Comparison of ENCODE assay signal across 2 cellular contexts in genomic region chr12:21656931-21657335, GRCh38.
A peak's percentile ranks its signal among the peaks of the same experiment; 100 is the strongest.
TF ChIP-seq lines count a peak whose summit lies in the region.

No MANE protein-coding gene starts in this region.

TF ChIP-seq in SK-N-SH, 30 proteins besides CTCF, POLR2A, EP300 and RAD21:
- no peak for TF ChIP-seq CHD2 (IDR thresholded peaks at IDR 0.05; ENCODE audit: low read length, partially characterized antibody)
- no peak for TF ChIP-seq TCF12 (IDR thresholded peaks at IDR 0.05)
- TF ChIP-seq ZBTB33 (IDR thresholded peaks at IDR 0.05; ENCODE audit: borderline replicate concordance, low read depth) = no peak
- TF ChIP-seq IRF3 (IDR thresholded peaks at IDR 0.05; ENCODE audit: low read depth, low read length) = no peak
- TF ChIP-seq TAF1 (IDR thresholded peaks at IDR 0.05; ENCODE audit: borderline replicate concordance, low read depth, low read length) = no peak
- TF ChIP-seq SMC3 (IDR thresholded peaks at IDR 0.05; ENCODE audit: low read depth, low read length) = no peak
- no peak for TF ChIP-seq RFX5 (IDR thresholded peaks at IDR 0.05; ENCODE audit: low read length)
- no peak for TF ChIP-seq USF2 (IDR thresholded peaks at IDR 0.05; ENCODE audit: borderline replicate concordance, low read depth, low read length)
- TF ChIP-seq USF1 (IDR thresholded peaks at IDR 0.05; ENCODE audit: borderline replicate concordance, low read depth) = no peak
- no peak for TF ChIP-seq JUND (IDR thresholded peaks at IDR 0.05)
- TF ChIP-seq RXRA (IDR thresholded peaks at IDR 0.05; ENCODE audit: borderline replicate concordance, low read depth) = no peak
- TF ChIP-seq PBX3 (IDR thresholded peaks at IDR 0.05) = no peak
- no peak for TF ChIP-seq GABPA (IDR thresholded peaks at IDR 0.05; ENCODE audit: low read depth)
- TF ChIP-seq YY1 (IDR thresholded peaks at IDR 0.05; ENCODE audit: low read depth) = no peak
- no peak for TF ChIP-seq FOXJ3 (CRISPR knock-in tag; IDR thresholded peaks at IDR 0.05)
- no peak for TF ChIP-seq EZH2phosphoT487 (IDR thresholded peaks at IDR 0.05; ENCODE audit: borderline replicate concordance, low read depth)
- no peak for TF ChIP-seq MAX (IDR thresholded peaks at IDR 0.05; ENCODE audit: low read depth)
- no peak for TF ChIP-seq TEAD4 (IDR thresholded peaks at IDR 0.05; ENCODE audit: borderline replicate concordance, insufficient read depth)
- TF ChIP-seq RCOR1 (IDR thresholded peaks at IDR 0.05; ENCODE audit: low read length) = no peak

TF ChIP-seq in GM12878, 131 proteins besides CTCF, POLR2A, EP300 and RAD21:
- TF ChIP-seq YY1 (IDR thresholded peaks at IDR 0.05; ENCODE audit: low read depth, low read length) (0 out of 2 replicates have a peak, but pooled peaks have one; percentile 31), RBBP5 (conservative IDR thresholded peaks at IDR 0.05) (no peak), SP1 (IDR thresholded peaks at IDR 0.05; ENCODE audit: low read depth, low read length) (no peak), EGR1 (IDR thresholded peaks at IDR 0.05; ENCODE audit: borderline replicate concordance in 1 of 2, low read depth in 2 of 2, low read length in 2 of 2) (no peak), SMAD5 (IDR thresholded peaks at IDR 0.05; ENCODE audit: low read depth) (0 out of 2 replicates have a peak, but pooled peaks have one; percentile 6), GABPA (IDR thresholded peaks at IDR 0.05; ENCODE audit: low read depth) (0 out of 2 replicates have a peak, but pooled peaks have one; percentile 6), ASH2L (IDR thresholded peaks at IDR 0.05; ENCODE audit: borderline replicate concordance, low read depth) (no peak), USF1 (IDR thresholded peaks at IDR 0.05; ENCODE audit: borderline replicate concordance, extremely low read length, insufficient read depth, low read depth, low read length) (no peak)
